ENCODE assay signal across 2 cellular contexts in genomic region chr15:42069025-42069424, GRCh38.
TF ChIP-seq lines count a peak whose summit lies in the region.

No MANE protein-coding gene starts in this region.

TF ChIP-seq in GM23338, 12 proteins besides CTCF, POLR2A, EP300 and RAD21:
- TF ChIP-seq ZNF331 (CRISPR knock-in tag; IDR thresholded peaks at IDR 0.05; ENCODE audit: low read depth) (no peak), ZNF462 (CRISPR knock-in tag; IDR thresholded peaks at IDR 0.05) (no peak), EZH2 (IDR thresholded peaks at IDR 0.05; ENCODE audit: low read depth, unreplicated experiment) (no peak), CREB1 (CRISPR knock-in tag; IDR thresholded peaks at IDR 0.05; ENCODE audit: low read depth) (no peak), POLR2AphosphoS5 (IDR thresholded peaks at IDR 0.05; ENCODE audit: low read depth) (no peak), EZH2phosphoT487 (IDR thresholded peaks at IDR 0.05; ENCODE audit: unreplicated experiment) (no peak)
- TF ChIP-seq, protein P1, sequence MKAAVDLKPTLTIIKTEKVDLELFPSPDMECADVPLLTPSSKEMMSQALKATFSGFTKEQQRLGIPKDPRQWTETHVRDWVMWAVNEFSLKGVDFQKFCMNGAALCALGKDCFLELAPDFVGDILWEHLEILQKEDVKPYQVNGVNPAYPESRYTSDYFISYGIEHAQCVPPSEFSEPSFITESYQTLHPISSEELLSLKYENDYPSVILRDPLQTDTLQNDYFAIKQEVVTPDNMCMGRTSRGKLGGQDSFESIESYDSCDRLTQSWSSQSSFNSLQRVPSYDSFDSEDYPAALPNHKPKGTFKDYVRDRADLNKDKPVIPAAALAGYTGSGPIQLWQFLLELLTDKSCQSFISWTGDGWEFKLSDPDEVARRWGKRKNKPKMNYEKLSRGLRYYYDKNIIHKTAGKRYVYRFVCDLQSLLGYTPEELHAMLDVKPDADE (IDR thresholded peaks at IDR 0.05) = no peak
- TF ChIP-seq, protein P2, sequence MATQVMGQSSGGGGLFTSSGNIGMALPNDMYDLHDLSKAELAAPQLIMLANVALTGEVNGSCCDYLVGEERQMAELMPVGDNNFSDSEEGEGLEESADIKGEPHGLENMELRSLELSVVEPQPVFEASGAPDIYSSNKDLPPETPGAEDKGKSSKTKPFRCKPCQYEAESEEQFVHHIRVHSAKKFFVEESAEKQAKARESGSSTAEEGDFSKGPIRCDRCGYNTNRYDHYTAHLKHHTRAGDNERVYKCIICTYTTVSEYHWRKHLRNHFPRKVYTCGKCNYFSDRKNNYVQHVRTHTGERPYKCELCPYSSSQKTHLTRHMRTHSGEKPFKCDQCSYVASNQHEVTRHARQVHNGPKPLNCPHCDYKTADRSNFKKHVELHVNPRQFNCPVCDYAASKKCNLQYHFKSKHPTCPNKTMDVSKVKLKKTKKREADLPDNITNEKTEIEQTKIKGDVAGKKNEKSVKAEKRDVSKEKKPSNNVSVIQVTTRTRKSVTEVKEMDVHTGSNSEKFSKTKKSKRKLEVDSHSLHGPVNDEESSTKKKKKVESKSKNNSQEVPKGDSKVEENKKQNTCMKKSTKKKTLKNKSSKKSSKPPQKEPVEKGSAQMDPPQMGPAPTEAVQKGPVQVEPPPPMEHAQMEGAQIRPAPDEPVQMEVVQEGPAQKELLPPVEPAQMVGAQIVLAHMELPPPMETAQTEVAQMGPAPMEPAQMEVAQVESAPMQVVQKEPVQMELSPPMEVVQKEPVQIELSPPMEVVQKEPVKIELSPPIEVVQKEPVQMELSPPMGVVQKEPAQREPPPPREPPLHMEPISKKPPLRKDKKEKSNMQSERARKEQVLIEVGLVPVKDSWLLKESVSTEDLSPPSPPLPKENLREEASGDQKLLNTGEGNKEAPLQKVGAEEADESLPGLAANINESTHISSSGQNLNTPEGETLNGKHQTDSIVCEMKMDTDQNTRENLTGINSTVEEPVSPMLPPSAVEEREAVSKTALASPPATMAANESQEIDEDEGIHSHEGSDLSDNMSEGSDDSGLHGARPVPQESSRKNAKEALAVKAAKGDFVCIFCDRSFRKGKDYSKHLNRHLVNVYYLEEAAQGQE (IDR thresholded peaks at IDR 0.05; ENCODE audit: unreplicated experiment) = no peak

TF ChIP-seq in H1, 55 proteins besides CTCF, POLR2A, EP300 and RAD21:
- no peak for TF ChIP-seq ZNF274 (IDR thresholded peaks at IDR 0.05; ENCODE audit: borderline replicate concordance, extremely low read depth, low read length)
- TF ChIP-seq KDM4A (IDR thresholded peaks at IDR 0.05; ENCODE audit: low read depth, low read length, severe bottlenecking) = no peak
- no peak for TF ChIP-seq CEBPB (IDR thresholded peaks at IDR 0.05; ENCODE audit: low read depth, low read length)
- no peak for TF ChIP-seq PHF8 (conservative IDR thresholded peaks at IDR 0.05; ENCODE audit: low read depth, low read length)
- no peak for TF ChIP-seq SRF (IDR thresholded peaks at IDR 0.05; ENCODE audit: low read depth, low read length)
- TF ChIP-seq SAP30 (IDR thresholded peaks at IDR 0.05; ENCODE audit: insufficient read depth, insufficient replicate concordance, low read length) = no peak
